ENCODE assay signal across 8 cellular contexts in genomic region chr17:8832711-8833352, GRCh38. TPM values are rescaled to one million over a fixed set of nuclear protein-coding genes. Genes with fewer than 3 reads are reported as not detected.
A peak's percentile ranks its signal among the peaks of the same experiment; 100 is the strongest.
DNase-seq lines count a peak whose midpoint lies in the region; ATAC-seq, FAIRE-seq and TF ChIP-seq lines count a peak whose summit lies in the region.

No MANE protein-coding gene starts in this region.

- H3K4me3 ChIP-seq in DOHH2 (ENCODE audit: low read length), result no peak overlapping the region
- H3K4me3 ChIP-seq in body of pancreas, result no peak overlapping the region
- H3K4me3 ChIP-seq in pancreas, result no peak overlapping the region

- WGBS in body of pancreas, 2 donors, result 14 to 52% methylated on average over 5 to 25 of the region's 33 CpGs
- WGBS in pancreas, 2 donors, result 32 to 43% methylated on average over 30 to 33 of the region's 33 CpGs

- intact Hi-C loops in body of pancreas (cut with DNase I) (no loop called here), pancreas (cut with DNase I) (no loop called here)

- no peaks in the 10 kb centered on the region for H3F3A ChIP-seq in DOHH2 (ENCODE audit: control insufficient read depth, insufficient read depth)

- H4K20me1 ChIP-seq in DOHH2 (ENCODE audit: control insufficient read depth, insufficient read depth, low read depth, low read length), result no peaks in the 10 kb centered on the region

- peak; percentile 6 for DNase-seq in NCI-H460 (ENCODE audit: extremely low read depth, low read depth)
- peak in 1 of 4 donors; percentile 21 for DNase-seq in body of pancreas
- DNase-seq in pancreas, result peak in 3 of 6 donors; percentile 45 to 68 (median 62)
- DNase-seq in NCI-H1048 (lab: John Stamatoyannopoulos, UW), result no peak
- no peak for DNase-seq in Ammon's horn (ENCODE audit: low spot score)

- H3K4me1 ChIP-seq in DOHH2 (ENCODE audit: control insufficient read depth, low read length) (no peaks in the 10 kb centered on the region), body of pancreas (peaks cover 3% of the 10 kb centered on the region), pancreas (no peaks in the 10 kb centered on the region)

- H3K27me3 ChIP-seq in DOHH2 (ENCODE audit: control insufficient read depth, low read length) (no peaks in the 10 kb centered on the region), body of pancreas (no peaks in the 10 kb centered on the region), pancreas (no peaks in the 10 kb centered on the region)

- H3K36me3 ChIP-seq in DOHH2 (ENCODE audit: control insufficient read depth, low read length) (no peaks in the 10 kb centered on the region), body of pancreas (replicated peaks in 1 of 2; ENCODE audit: insufficient read depth in 1 of 2, low read depth in 2 of 2) (no peaks in the 10 kb centered on the region), pancreas (no peaks in the 10 kb centered on the region)

- no peak for TF ChIP-seq POLR2A in body of pancreas (IDR thresholded peaks at IDR 0.05)

- no peak for ATAC-seq in body of pancreas
- peak in 1 of 4 donors; percentile 42 for ATAC-seq in pancreas
- no peak for ATAC-seq in HG03521 (IDR thresholded peaks at IDR 0.05; ENCODE audit: unreplicated experiment)
- ATAC-seq in GM19324 (IDR thresholded peaks at IDR 0.05; ENCODE audit: low FRiP score, unreplicated experiment), result no peak

- no peak overlapping the region for H3K4me2 ChIP-seq in DOHH2 (ENCODE audit: low read length)

- no peaks in the 10 kb centered on the region for H3K79me2 ChIP-seq in DOHH2 (ENCODE audit: control insufficient read depth, low read length)

- H3K9me3 ChIP-seq in DOHH2 (ENCODE audit: control insufficient read depth, insufficient read depth, low read length), result no peaks in the 10 kb centered on the region
- no peaks in the 10 kb centered on the region for H3K9me3 ChIP-seq in body of pancreas
- H3K9me3 ChIP-seq in pancreas, result no peaks in the 10 kb centered on the region

- TF ChIP-seq CTCF in DOHH2 (IDR thresholded peaks at IDR 0.05; ENCODE audit: low read depth, low read length, poor library complexity, severe bottlenecking) (peak; percentile 80), body of pancreas (IDR thresholded peaks at IDR 0.05) (peak in 5 of 7 experiments; percentile 17 to 25 (median 19)), pancreas (IDR thresholded peaks at IDR 0.05) (peak; percentile 18 to 29 (median 26))

- no peak for FAIRE-seq in pancreas (lab: Jason Lieb, UNC)

- no peak overlapping the region for H3K27ac ChIP-seq in DOHH2 (ENCODE audit: low read depth, low read length)
- no peak overlapping the region for H3K27ac ChIP-seq in body of pancreas
- no peak overlapping the region for H3K27ac ChIP-seq in pancreas

- H3K9me2 ChIP-seq in DOHH2 (replicated peaks; ENCODE audit: control insufficient read depth, low read length), result no peaks in the 10 kb centered on the region

RNA-seq across cellular contexts. Expression of gene MFSD6L, which starts 33.7 kb away (rescaled TPM):
- not detected in 2 replicates for total RNA-seq in NCI-H460 (2014; rRNA removed; shearing (Covaris generic))
- not detected in 2 replicates for polyA plus RNA-seq in NCI-H460 (2014; cell fraction: nucleus; rRNA removed)
- total RNA-seq in body of pancreas (1 to 10 TPM; 3.9 to 8.6 TPM), pancreas (1 to 10 TPM; 3.9 to 7.7 (median 4.8) TPM)
- 1 to 10 TPM; 3.3 to 3.4 TPM for polyA plus RNA-seq in pancreas

RNA-seq across cellular contexts. Expression of gene PIK3R6, which starts 34.6 kb away (rescaled TPM):
- total RNA-seq in NCI-H460 (2014; rRNA removed; shearing (Covaris generic)), result not detected in 2 replicates
- not detected in 2 replicates for polyA plus RNA-seq in NCI-H460 (2014; cell fraction: nucleus; rRNA removed)
- total RNA-seq in body of pancreas, result under 1 TPM in 1 of 2 donors, not detected in 1; 0.66 TPM
- total RNA-seq in pancreas, result 1 to 10 TPM in 1 of 6 donors, under 1 TPM in 3, not detected in 2; 0.16 to 1.1 (median 0.39) TPM
- under 1 TPM; 0.16 to 0.23 TPM for polyA plus RNA-seq in pancreas

Comparison
In these comparisons a context has a peak if more than half of its experiments do, and no peak if none do; other contexts are left out.
1. CTCF ChIP-seq: peak in every context shown above with its lines; median percentile 80 in DOHH2; 26 in pancreas; 19 in body of pancreas.